ENCODE assay signal across 9 cellular contexts in genomic region chr3:153970735-153971347, GRCh38.
DNase-seq lines count a peak whose midpoint lies in the region; ATAC-seq, FAIRE-seq and TF ChIP-seq lines count a peak whose summit lies in the region.
"Had no signal": no experiment of that assay in that cellular context is flagged by ENCODE, and none has a peak within 500 bp of the region (broad histone marks: within the 10 kb centered on the region; RNA-seq: fewer than 3 reads in every experiment).

No MANE protein-coding gene starts in this region.

- CTCF ChIA-PET in BJ (lab: Yijun Ruan, JAX): interaction anchor here (0.7 to 1.2 kb wide), 5 partner anchors 9 to 941 kb away, joined by 3 to 4 read pairs (median 3); no protein-coding TSS in a partner anchor
- CTCF ChIA-PET in naive thymus-derived CD4-positive, alpha-beta T cell (lab: Charles Lee): interaction anchor here (0.6 to 1.4 kb wide), 2 partner anchors 806 to 924 kb away, joined by 4 to 5 read pairs; no protein-coding TSS in a partner anchor

- H3K36me3 Mint-ChIP-seq in naive thymus-derived CD4-positive, alpha-beta T cell: no peaks in the 10 kb centered on the region

- DNase-seq in BJ (ENCODE audit: low read depth) (no peak), adipocyte (ENCODE audit: low read depth) (peak; percentile 55), kidney tubule cell (ENCODE audit: low spot score) (peak; percentile 26), GM19238 (ENCODE audit: insufficient read length, low spot score) (no peak), GM12891 (ENCODE audit: insufficient read length, low spot score) (no peak), NCI-H187 treated with DMSO at 0.1 percent for 48 hours (lab: John Stamatoyannopoulos, UW) (no peak)
- no peak for DNase-seq in naive thymus-derived CD4-positive, alpha-beta T cell
- DNase-seq: activated CD4-positive, alpha-beta T cell treated with anti-CD3 and anti-CD28 coated beads for 36 hours had no signal

- no peaks in the 10 kb centered on the region for H3K9me3 ChIP-seq in adipocyte (ENCODE audit: control insufficient read depth, low read length)
- H3K9me3 ChIP-seq in naive thymus-derived CD4-positive, alpha-beta T cell (ENCODE audit: control insufficient read depth in 2 of 3, low read length in 3 of 3): no peaks in the 10 kb centered on the region

- H3K4me3 ChIP-seq in BJ (ENCODE audit: low read depth, low read length): no peak overlapping the region
- no peak overlapping the region for H3K4me3 ChIP-seq in adipocyte (ENCODE audit: low read length)
- H3K4me3 ChIP-seq in naive thymus-derived CD4-positive, alpha-beta T cell (ENCODE audit: low read length): no peak overlapping the region

- no peak for FAIRE-seq in GM12891 (lab: Jason Lieb, UNC)

- H3K27me3 Mint-ChIP-seq in naive thymus-derived CD4-positive, alpha-beta T cell: peaks cover 3 to 32% (median 23%) of the 10 kb centered on the region in 5 donors

- H3K27ac ChIP-seq in naive thymus-derived CD4-positive, alpha-beta T cell (ENCODE audit: low read depth, low read length): no peak overlapping the region

- ATAC-seq in naive thymus-derived CD4-positive, alpha-beta T cell: no peak
- ATAC-seq: activated CD4-positive, alpha-beta T cell treated with anti-CD3 and anti-CD28 coated beads for 36 hours had no signal

- no peaks in the 10 kb centered on the region for H3K4me1 Mint-ChIP-seq in naive thymus-derived CD4-positive, alpha-beta T cell

- peak; percentile 49 for TF ChIP-seq RAD21 in Ishikawa (IDR thresholded peaks at IDR 0.05; ENCODE audit: low read depth)

- H3K9ac ChIP-seq in adipocyte (ENCODE audit: low read length): no peak overlapping the region

- H3K27ac Mint-ChIP-seq in naive thymus-derived CD4-positive, alpha-beta T cell: no peak overlapping the region
- H3K27ac Mint-ChIP-seq: activated CD4-positive, alpha-beta T cell treated with anti-CD3 and anti-CD28 coated beads for 36 hours had no signal

- H3K27me3 ChIP-seq in BJ (ENCODE audit: control insufficient read depth, insufficient read depth, low read length) (no peaks in the 10 kb centered on the region), adipocyte (replicated peaks; ENCODE audit: control insufficient read depth, insufficient read depth, low read length) (no peaks in the 10 kb centered on the region)
- H3K27me3 ChIP-seq in naive thymus-derived CD4-positive, alpha-beta T cell (ENCODE audit: control insufficient read depth in 2 of 2, insufficient read depth in 2 of 2, low read length in 2 of 2): peaks cover 0 to 3% of the 10 kb centered on the region in 2 donors

- TF ChIP-seq EP300 in Ishikawa (IDR thresholded peaks at IDR 0.05; ENCODE audit: borderline replicate concordance): no peak

- no peak for TF ChIP-seq POLR2A in GM12891 (IDR thresholded peaks at IDR 0.05; ENCODE audit: low read depth, low read length)

- POLR2A ChIA-PET in BJ (lab: Charles Lee): no interaction called here
- POLR2A ChIA-PET in naive thymus-derived CD4-positive, alpha-beta T cell (lab: Charles Lee): no interaction called here

- intact Hi-C loops in naive thymus-derived CD4-positive, alpha-beta T cell (cut with micrococcal nuclease): loop anchor here (1.0 to 5.0 kb wide), 3 partner anchors 680 to 944 kb away; no protein-coding TSS in a partner anchor

- no peaks in the 10 kb centered on the region for H3K36me3 ChIP-seq in BJ (ENCODE audit: control insufficient read depth, insufficient read depth, low read length)
- no peaks in the 10 kb centered on the region for H3K36me3 ChIP-seq in adipocyte (ENCODE audit: control insufficient read depth, insufficient read depth, low read length, severe bottlenecking)
- no peaks in the 10 kb centered on the region for H3K36me3 ChIP-seq in naive thymus-derived CD4-positive, alpha-beta T cell (ENCODE audit: control insufficient read depth in 2 of 3, insufficient read depth in 3 of 3, low read length in 3 of 3)

- H3K4me1 ChIP-seq in adipocyte (ENCODE audit: control insufficient read depth, insufficient read depth, low read length): peaks cover 3% of the 10 kb centered on the region
- H3K4me1 ChIP-seq in naive thymus-derived CD4-positive, alpha-beta T cell (ENCODE audit: control insufficient read depth in 2 of 2, insufficient read depth in 2 of 2, low read length in 2 of 2): no peaks in the 10 kb centered on the region

- peaks cover 0 to 4% (median 0%) of the 10 kb centered on the region in 11 donors for H3K9me3 Mint-ChIP-seq in naive thymus-derived CD4-positive, alpha-beta T cell

- TF ChIP-seq CTCF in BJ (IDR thresholded peaks at IDR 0.05; ENCODE audit: insufficient read depth, low read depth, low read length): peak; percentile 38

- no peak overlapping the region for H3K4me3 Mint-ChIP-seq in naive thymus-derived CD4-positive, alpha-beta T cell
- H3K4me3 Mint-ChIP-seq: activated CD4-positive, alpha-beta T cell treated with anti-CD3 and anti-CD28 coated beads for 36 hours had no signal

TF ChIP-seq in Ishikawa, 13 proteins besides CTCF, POLR2A, EP300 and RAD21 (continues in another document):
- TF ChIP-seq REST (IDR thresholded peaks at IDR 0.05; ENCODE audit: low read depth) (no peak), ZBTB7A (IDR thresholded peaks at IDR 0.05; ENCODE audit: low read depth) (no peak), EGR1 (IDR thresholded peaks at IDR 0.05) (no peak), TAF1 (IDR thresholded peaks at IDR 0.05; ENCODE audit: low read depth) (no peak), NFIC (IDR thresholded peaks at IDR 0.05) (no peak), USF1 (IDR thresholded peaks at IDR 0.05) (no peak)

TF ChIP-seq in GM12891, 5 proteins besides CTCF, POLR2A, EP300 and RAD21:
- TF ChIP-seq POU2F2 (IDR thresholded peaks at IDR 0.05; ENCODE audit: low read depth, low read length): no peak
- TF ChIP-seq SPI1 (IDR thresholded peaks at IDR 0.05; ENCODE audit: low read depth, low read length): no peak
- TF ChIP-seq POLR2AphosphoS5 (IDR thresholded peaks at IDR 0.05; ENCODE audit: low read depth, low read length): no peak
- TF ChIP-seq TAF1 (IDR thresholded peaks at IDR 0.05; ENCODE audit: low read depth, low read length): no peak
- TF ChIP-seq PAX5 (IDR thresholded peaks at IDR 0.05; ENCODE audit: insufficient read depth, low read length, severe bottlenecking): no peak

Comparison
In these comparisons a context has a peak if more than half of its experiments do, and no peak if none do; other contexts are left out.
1. DNase-seq: peak in adipocyte (single experiment) and kidney tubule cell (single experiment); none in BJ (single experiment), GM19238 (single experiment), naive thymus-derived CD4-positive, alpha-beta T cell (0 of 9), GM12891 (single experiment) and NCI-H187 treated with DMSO at 0.1 percent for 48 hours (single experiment).